ENCODE assay signal across 18 cellular contexts in the genomic region with DNA sequence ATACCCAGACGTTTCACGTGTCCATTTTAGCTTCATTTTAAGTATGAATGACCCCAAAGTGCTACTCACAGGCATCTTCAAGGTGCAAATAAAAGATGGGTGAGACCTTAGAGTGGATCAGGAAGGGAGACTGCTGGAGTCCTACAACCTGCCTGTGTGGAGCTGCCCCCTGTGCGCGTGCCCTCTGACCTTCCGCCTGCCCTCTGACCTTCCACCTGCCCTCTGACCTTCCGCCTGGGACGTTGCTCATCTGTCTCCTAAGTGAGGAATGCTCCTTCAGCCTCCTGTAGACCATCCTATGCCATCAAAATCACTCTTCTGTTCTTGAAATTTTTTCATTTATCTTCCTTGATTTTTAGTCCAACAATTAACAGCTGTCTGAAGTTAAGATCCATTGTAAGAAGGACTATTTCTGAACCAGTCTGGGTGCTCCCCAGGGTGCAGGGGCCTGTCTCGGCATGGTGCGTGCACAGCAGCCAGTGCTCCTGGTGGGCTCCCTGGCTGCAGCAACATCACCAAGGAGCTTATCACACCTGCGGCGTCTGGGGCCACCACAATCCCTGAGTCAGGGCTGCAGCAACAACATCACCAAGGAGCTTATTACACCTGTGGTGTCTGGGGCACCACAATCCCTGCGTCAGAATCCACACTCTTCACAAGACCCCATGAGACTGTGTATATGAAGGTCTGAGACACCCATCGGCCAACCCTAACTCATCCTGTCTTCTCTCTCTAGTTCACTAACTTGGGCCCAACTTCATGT.
DNase-seq lines count a peak whose midpoint lies in the region; ATAC-seq and TF ChIP-seq lines count a peak whose summit lies in the region.
"Had no signal": no experiment of that assay in that cellular context is flagged by ENCODE, and none has a peak within 500 bp of the region (broad histone marks: within the 10 kb centered on the region; RNA-seq: fewer than 3 reads in every experiment).

No MANE protein-coding gene starts in this region.

- no peaks in the 10 kb centered on the region for H3K4me1 Mint-ChIP-seq in neural crest cell

- no peaks in the 10 kb centered on the region for H3K27me3 Mint-ChIP-seq in neural crest cell (ENCODE audit: low read depth)

- H3K36me3 ChIP-seq in RWPE2 (ENCODE audit: low read depth), result no peaks in the 10 kb centered on the region
- H3K36me3 ChIP-seq in thyroid gland, result peaks cover 92 to 100% of the 10 kb centered on the region in 2 donors

- H3K4me1 ChIP-seq in RWPE2 (ENCODE audit: insufficient read depth, poor library complexity, severe bottlenecking), result no peaks in the 10 kb centered on the region
- H3K4me1 ChIP-seq in thyroid gland, result peaks cover 0 to 14% of the 10 kb centered on the region in 2 donors

- TF ChIP-seq CTCF in RWPE2 (IDR thresholded peaks at IDR 0.05; ENCODE audit: poor library complexity, severe bottlenecking) (no peak), neural crest cell (conservative IDR thresholded peaks at IDR 0.05) (no peak), thyroid gland (IDR thresholded peaks at IDR 0.05) (no peak)

- H3K27me3 ChIP-seq in RWPE2 (ENCODE audit: insufficient read depth, poor library complexity, severe bottlenecking), result no peaks in the 10 kb centered on the region
- H3K27me3 ChIP-seq in thyroid gland, result no peaks in the 10 kb centered on the region

- no peak overlapping the region for H3K27ac ChIP-seq in RWPE2 (ENCODE audit: poor library complexity, severe bottlenecking)
- no peak overlapping the region for H3K27ac ChIP-seq in thyroid gland
- H3K27ac ChIP-seq: C4-2B, HL-60 had no signal

- H3K36me3 Mint-ChIP-seq in neural crest cell (ENCODE audit: low read depth), result no peaks in the 10 kb centered on the region

- DNase-seq in activated effector memory CD4-positive, alpha-beta T cell treated with anti-CD3 and anti-CD28 coated beads, Interleukin-2, amount 50 U/mL, for 16 hours, result peak; percentile 49
- DNase-seq in activated effector memory CD4-positive, alpha-beta T cell treated with Interleukin-2 at 50 U/mL for 16 hours, result no peak
- peak; percentile 46 for DNase-seq in RWPE2 (ENCODE audit: low spot score)
- DNase-seq in neural crest cell (ENCODE audit: low read depth, low spot score), result no peak
- peak; percentile 2 to 13 for DNase-seq in thyroid gland
- no peak for DNase-seq in central memory CD4-positive, alpha-beta T cell
- DNase-seq: DMS 273 treated with DMSO at 0.1 percent for 48 hours, GDM1, HCEC 1CT, KBM-7, NCI-H1417 treated with DMSO at 0.1 percent for 48 hours, NCI-H1930, NCI-H69 had no signal

- H3K9me3 ChIP-seq in RWPE2 (ENCODE audit: severe bottlenecking) (no peaks in the 10 kb centered on the region), thyroid gland (no peaks in the 10 kb centered on the region)

- H3K9me3 Mint-ChIP-seq in neural crest cell, result no peaks in the 10 kb centered on the region

- no peak for TF ChIP-seq POLR2A in thyroid gland (IDR thresholded peaks at IDR 0.05)

- WGBS in thyroid gland, 2 donors, result 91 to 92% methylated on average over 13 of the region's 13 CpGs

- no peak overlapping the region for H3K4me3 ChIP-seq in RWPE2 (ENCODE audit: severe bottlenecking)
- H3K4me3 ChIP-seq in thyroid gland (replicated peaks in 1 of 3), result no peak overlapping the region
- H3K4me3 ChIP-seq: GM12878 had no signal

- no peak overlapping the region for H3K4me3 Mint-ChIP-seq in neural crest cell

- ATAC-seq in RWPE2 (ENCODE audit: low read depth) (no peak), HG02885 (IDR thresholded peaks at IDR 0.05; ENCODE audit: poor library complexity, unreplicated experiment) (no peak), HG03159 (IDR thresholded peaks at IDR 0.05; ENCODE audit: unreplicated experiment) (no peak)
- ATAC-seq: GM12878 had no signal

- intact Hi-C loops in thyroid gland (cut with DNase I), result no loop called here

- H3K27ac Mint-ChIP-seq in neural crest cell (ENCODE audit: unreplicated experiment), result peak overlapping the region; percentile 23

Comparison
In these comparisons a context has a peak if more than half of its experiments do, and no peak if none do; other contexts are left out.
1. DNase-seq: peak in activated effector memory CD4-positive, alpha-beta T cell treated with anti-CD3 and anti-CD28 coated beads, Interleukin-2, amount 50 U/mL, for 16 hours (single experiment), RWPE2 (single experiment) and thyroid gland (2 of 2); none in activated effector memory CD4-positive, alpha-beta T cell treated with Interleukin-2 at 50 U/mL for 16 hours (single experiment), neural crest cell (single experiment) and central memory CD4-positive, alpha-beta T cell (single experiment).